Comparison of ENCODE assay signal across 8 cellular contexts in genomic region chr16:4272114-4272954, GRCh38. TPM values are rescaled to one million over a fixed set of nuclear protein-coding genes. Genes with fewer than 3 reads are reported as not detected.
A peak's percentile ranks its signal among the peaks of the same experiment; 100 is the strongest.
DNase-seq lines count a peak whose midpoint lies in the region; ATAC-seq and TF ChIP-seq lines count a peak whose summit lies in the region.

No MANE protein-coding gene starts in this region.

- peak overlapping the region; percentile 86 to 90 for H3K27ac ChIP-seq in left lung

- H3K9me3 ChIP-seq in left lung = no peaks in the 10 kb centered on the region

- peaks cover 5 to 24% of the 10 kb centered on the region in 2 donors for H3K4me1 ChIP-seq in left lung

- DNase-seq in AG10803 (ENCODE audit: low read depth) (peak; percentile 24), GM10266 (ENCODE audit: extremely low spot score) (peak; percentile 80), SK-MEL-5 (ENCODE audit: low read depth, low spot score) (peak; percentile 33), left lung (peak; percentile 78 to 89)
- DNase-seq in stimulated activated naive CD8-positive, alpha-beta T cell treated with anti-CD3 and anti-CD28 coated beads, Interleukin-15, Interleukin-2, amounts not matched to agents 100 U/mL and 50 U/mL, for 24 hours = no peak

- H3K27me3 Mint-ChIP-seq in dendritic cell treated with granulocyte-macrophage colony-stimulating factor and Interleukin-4, amounts not matched to agents 40 ng/mL and 50 ng/mL, for 4 days = peaks cover 4% of the 10 kb centered on the region

- H3K36me3 ChIP-seq in left lung = no peaks in the 10 kb centered on the region

- TF ChIP-seq CTCF in AG10803 (conservative IDR thresholded peaks at IDR 0.05; ENCODE audit: low read length) (no peak), GM10266 (IDR thresholded peaks at IDR 0.05; ENCODE audit: control insufficient read depth, insufficient read depth, low read depth, missing control alignments) (no peak), left lung (IDR thresholded peaks at IDR 0.05) (no peak)

- H3K4me1 Mint-ChIP-seq in dendritic cell treated with granulocyte-macrophage colony-stimulating factor and Interleukin-4, amounts not matched to agents 40 ng/mL and 50 ng/mL, for 4 days (ENCODE audit: low read depth) = peaks cover 18% of the 10 kb centered on the region

- H3K27ac Mint-ChIP-seq in dendritic cell treated with granulocyte-macrophage colony-stimulating factor and Interleukin-4, amounts not matched to agents 40 ng/mL and 50 ng/mL, for 4 days = peak overlapping the region; percentile 91

- no peaks in the 10 kb centered on the region for H3K27me3 ChIP-seq in left lung

- intact Hi-C loops in dendritic cell treated with granulocyte-macrophage colony-stimulating factor and Interleukin-4, amounts not matched to agents 40 ng/mL and 50 ng/mL, for 4 days (cut with micrococcal nuclease) = loop anchor here (5.0 kb wide), 2 partner anchors 35 to 55 kb away; no protein-coding TSS in a partner anchor
- intact Hi-C loops in left lung (cut with DNase I) = no loop called here

- peak overlapping the region; percentile 88 for H3K4me3 Mint-ChIP-seq in dendritic cell treated with granulocyte-macrophage colony-stimulating factor and Interleukin-4, amounts not matched to agents 40 ng/mL and 50 ng/mL, for 4 days

- H3K4me3 ChIP-seq in AG10803 (ENCODE audit: low read length) (peak overlapping the region; percentile 92), left lung (peak overlapping the region; percentile 86 to 87)

- in situ Hi-C loops in SK-MEL-5 (cut with HindIII; ENCODE audit: low pct_unique_long_range_greater_than_20kb, low sequenced_read_pairs) = no loop called here

- ATAC-seq in HG03460 (IDR thresholded peaks at IDR 0.05; ENCODE audit: unreplicated experiment) (peak; percentile 7), left lung (peak; percentile 3), HG03469 (IDR thresholded peaks at IDR 0.05; ENCODE audit: unreplicated experiment) (no peak)
- ATAC-seq in stimulated activated naive CD8-positive, alpha-beta T cell treated with anti-CD3 and anti-CD28 coated beads, Interleukin-15, Interleukin-2, amounts not matched to agents 100 U/mL and 50 U/mL, for 24 hours = peak; percentile 1

- H3K9me3 Mint-ChIP-seq in dendritic cell treated with granulocyte-macrophage colony-stimulating factor and Interleukin-4, amounts not matched to agents 40 ng/mL and 50 ng/mL, for 4 days = no peaks in the 10 kb centered on the region

- peaks cover 5% of the 10 kb centered on the region for H3K36me3 Mint-ChIP-seq in dendritic cell treated with granulocyte-macrophage colony-stimulating factor and Interleukin-4, amounts not matched to agents 40 ng/mL and 50 ng/mL, for 4 days (ENCODE audit: low read depth)

RNA-seq across cellular contexts. Expression of gene TFAP4, which starts 0.5 kb away (rescaled TPM):
- total RNA-seq in SK-MEL-5 (2014; rRNA removed; shearing (Covaris generic)) = 14.8 and 20.5 TPM in 2 replicates
- 17.7 and 19.2 TPM in 2 replicates for polyA plus RNA-seq in SK-MEL-5 (2015; cell fraction: cytosol; rRNA removed)
- polyA plus RNA-seq in SK-MEL-5 (2015; cell fraction: nucleus; rRNA removed) = 26.3 and 36.2 TPM in 2 replicates
- 10 to 100 TPM in 1 of 2 donors, 1 to 10 TPM in 1; 6.4 to 12.8 TPM for total RNA-seq in left lung

RNA-seq across cellular contexts. Expression of gene SRL, which starts 30.5 kb away (rescaled TPM):
- not detected in 2 replicates for total RNA-seq in SK-MEL-5 (2014; rRNA removed; shearing (Covaris generic))
- not detected in 2 replicates for polyA plus RNA-seq in SK-MEL-5 (2015; cell fraction: cytosol; rRNA removed)
- polyA plus RNA-seq in SK-MEL-5 (2015; cell fraction: nucleus; rRNA removed) = not detected in 2 replicates
- 1 to 10 TPM in 1 of 2 donors, under 1 TPM in 1; 0.82 to 1.9 TPM for total RNA-seq in left lung

RNA-seq across cellular contexts. Expression of gene GLIS2, which starts 43.5 kb away (rescaled TPM):
- total RNA-seq in SK-MEL-5 (2014; rRNA removed; shearing (Covaris generic)) = 0.18 TPM in 1 of 2 replicates, not detected in the other
- polyA plus RNA-seq in SK-MEL-5 (2015; cell fraction: cytosol; rRNA removed) = 2.4 and 2.8 TPM in 2 replicates
- 0.53 and 1.2 TPM in 2 replicates for polyA plus RNA-seq in SK-MEL-5 (2015; cell fraction: nucleus; rRNA removed)
- 10 to 100 TPM; 28.9 to 31.0 TPM for total RNA-seq in left lung

Comparison
In these comparisons a context has a peak if more than half of its experiments do, and no peak if none do; other contexts are left out.
1. RNA of gene GLIS2, which starts 43.5 kb away (total RNA-seq): 28.9 to 31.0 TPM in left lung; 0.18 TPM in SK-MEL-5; every median in the first group is over 10 times any median in the second.